In the genomic region with DNA sequence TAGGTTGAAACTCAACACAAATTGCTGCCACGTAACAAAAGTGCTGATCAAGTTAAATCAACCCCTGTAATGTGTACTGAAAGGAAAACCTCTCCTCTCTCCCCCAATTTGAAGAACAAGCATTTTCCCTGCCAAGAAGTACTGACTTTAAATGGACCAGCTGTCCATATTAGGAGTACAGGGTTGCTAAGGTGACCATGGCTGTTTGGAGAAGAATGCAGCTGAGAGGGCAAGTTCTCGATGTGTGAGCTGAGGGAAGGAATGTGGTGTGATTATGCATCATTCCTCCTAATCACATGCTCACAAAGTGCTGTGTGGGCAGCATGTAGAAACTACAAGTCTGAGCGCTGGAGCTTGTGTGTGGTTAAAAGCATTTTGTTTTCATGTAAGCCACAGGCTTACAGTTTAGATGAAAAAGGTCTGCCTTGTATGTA, we compare ENCODE assay signal across 8 cellular contexts. TPM values are rescaled to one million over a fixed set of nuclear protein-coding genes. Genes with fewer than 3 reads are reported as not detected.
DNase-seq lines count a peak whose midpoint lies in the region; ATAC-seq and TF ChIP-seq lines count a peak whose summit lies in the region.

No MANE protein-coding gene starts in this region.

- peaks cover 14 to 15% of the 10 kb centered on the region in 2 donors for H3K4me1 Mint-ChIP-seq in effector memory CD8-positive, alpha-beta T cell (ENCODE audit: low read depth in 2 of 2)
- H3K4me1 Mint-ChIP-seq in stimulated activated naive CD8-positive, alpha-beta T cell treated with anti-CD3 and anti-CD28 coated beads, Interleukin-15, Interleukin-2, amounts not matched to agents 100 ng/mL and 50 ng/mL, for 24 hours (ENCODE audit: low read depth): peaks cover 23% of the 10 kb centered on the region

- H3K27me3 Mint-ChIP-seq in effector memory CD8-positive, alpha-beta T cell: no peaks in the 10 kb centered on the region
- H3K27me3 Mint-ChIP-seq in stimulated activated naive CD8-positive, alpha-beta T cell treated with anti-CD3 and anti-CD28 coated beads, Interleukin-15, Interleukin-2, amounts not matched to agents 100 ng/mL and 50 ng/mL, for 24 hours: no peaks in the 10 kb centered on the region

- H3K4me3 ChIP-seq in SJCRH30 (no peak overlapping the region), lung (no peak overlapping the region)

- H3K36me3 ChIP-seq in SJCRH30 (peaks cover 11% of the 10 kb centered on the region), lung (ENCODE audit: control insufficient read depth in 2 of 2, insufficient read depth in 2 of 2, low read length in 2 of 2) (no peaks in the 10 kb centered on the region)

- peak; percentile 94 for DNase-seq in AG09319 (ENCODE audit: extremely low read depth, low read depth)
- DNase-seq in SJCRH30: peak; percentile 83
- no peak for DNase-seq in effector memory CD8-positive, alpha-beta T cell
- peak; percentile 80 for DNase-seq in lung (ENCODE audit: low spot score)
- DNase-seq in LoVo (ENCODE audit: low spot score): no peak

- no peak for TF ChIP-seq CTCF in AG09319 (IDR thresholded peaks at IDR 0.05; ENCODE audit: low read depth, low read length)
- no peak for TF ChIP-seq CTCF in lung (IDR thresholded peaks at IDR 0.05; ENCODE audit: control extremely low read depth, extremely low read depth)

- H3K4me1 ChIP-seq in SJCRH30 (peaks cover 17% of the 10 kb centered on the region), lung (ENCODE audit: control insufficient read depth in 2 of 2, insufficient read depth in 2 of 2, low read length in 2 of 2) (peaks cover 0 to 2% of the 10 kb centered on the region in 2 donors)

- no peaks in the 10 kb centered on the region for H3K9me3 Mint-ChIP-seq in effector memory CD8-positive, alpha-beta T cell
- H3K9me3 Mint-ChIP-seq in stimulated activated naive CD8-positive, alpha-beta T cell treated with anti-CD3 and anti-CD28 coated beads, Interleukin-15, Interleukin-2, amounts not matched to agents 100 ng/mL and 50 ng/mL, for 24 hours: no peaks in the 10 kb centered on the region

- peak; percentile 82 for ATAC-seq in GM18867 (IDR thresholded peaks at IDR 0.05; ENCODE audit: unreplicated experiment)
- ATAC-seq in HG03175 (IDR thresholded peaks at IDR 0.05; ENCODE audit: unreplicated experiment): peak; percentile 88
- peak; percentile 57 for ATAC-seq in effector memory CD8-positive, alpha-beta T cell (replicated peaks)
- ATAC-seq in lung (ENCODE audit: insufficient read depth, low FRiP score): peak; percentile 96

- H3K36me3 Mint-ChIP-seq in effector memory CD8-positive, alpha-beta T cell (ENCODE audit: insufficient read depth): peaks cover 13% of the 10 kb centered on the region
- peaks cover 29% of the 10 kb centered on the region for H3K36me3 Mint-ChIP-seq in stimulated activated naive CD8-positive, alpha-beta T cell treated with anti-CD3 and anti-CD28 coated beads, Interleukin-15, Interleukin-2, amounts not matched to agents 100 ng/mL and 50 ng/mL, for 24 hours (ENCODE audit: low read depth)

- H3K27ac Mint-ChIP-seq in effector memory CD8-positive, alpha-beta T cell: peak overlapping the region in 1 of 2 donors; percentile 5
- no peak overlapping the region for H3K27ac Mint-ChIP-seq in stimulated activated naive CD8-positive, alpha-beta T cell treated with anti-CD3 and anti-CD28 coated beads, Interleukin-15, Interleukin-2, amounts not matched to agents 100 ng/mL and 50 ng/mL, for 24 hours

- no peak overlapping the region for H3K4me3 Mint-ChIP-seq in effector memory CD8-positive, alpha-beta T cell
- H3K4me3 Mint-ChIP-seq in stimulated activated naive CD8-positive, alpha-beta T cell treated with anti-CD3 and anti-CD28 coated beads, Interleukin-15, Interleukin-2, amounts not matched to agents 100 ng/mL and 50 ng/mL, for 24 hours: peak overlapping the region; percentile 33

- 27 to 68% methylated on average over 3 of the region's 3 CpGs for WGBS in lung, 2 donors

- peak overlapping the region; percentile 16 for H3K27ac ChIP-seq in SJCRH30
- peak overlapping the region; percentile 53 to 73 for H3K27ac ChIP-seq in lung (ENCODE audit: low read depth in 1 of 2, low read length in 1 of 2)

- H3K9me3 ChIP-seq in SJCRH30 (replicated peaks): no peaks in the 10 kb centered on the region
- no peaks in the 10 kb centered on the region for H3K9me3 ChIP-seq in lung (ENCODE audit: control insufficient read depth in 2 of 2, insufficient read depth in 1 of 2, low read length in 1 of 2)

- H3K27me3 ChIP-seq in SJCRH30: no peaks in the 10 kb centered on the region
- H3K27me3 ChIP-seq in lung (ENCODE audit: control insufficient read depth, insufficient read depth): no peaks in the 10 kb centered on the region

RNA-seq across cellular contexts. Expression of gene CCT2, which starts 50.9 kb away (rescaled TPM):
- 355 and 361 TPM in 2 replicates for total RNA-seq in SJCRH30 (2014; rRNA removed; shearing (Covaris generic))
- total RNA-seq in lung: 100 to 1,000 TPM; 115 to 122 TPM
- polyA plus RNA-seq in lung: 100 to 1,000 TPM in 1 of 2 donors, 10 to 100 TPM in 1; 80.3 to 113 TPM

Comparison
In these comparisons a context has a peak if more than half of its experiments do, and no peak if none do; other contexts are left out.
1. DNase-seq: peak in AG09319 (single experiment), SJCRH30 (2 of 2) and lung (single experiment); none in effector memory CD8-positive, alpha-beta T cell (0 of 3) and LoVo (single experiment).
2. Peak in every context shown above with its lines, with median percentiles within 50 percentile points of each other: ATAC-seq.